8 cellular contexts compared by ENCODE assay signal in genomic region chr7:105521731-105522458, GRCh38. TPM values are rescaled to one million over a fixed set of nuclear protein-coding genes. Genes with fewer than 3 reads are reported as not detected.
DNase-seq lines count a peak whose midpoint lies in the region; ATAC-seq lines count a peak whose summit lies in the region.

A gene with protein sequence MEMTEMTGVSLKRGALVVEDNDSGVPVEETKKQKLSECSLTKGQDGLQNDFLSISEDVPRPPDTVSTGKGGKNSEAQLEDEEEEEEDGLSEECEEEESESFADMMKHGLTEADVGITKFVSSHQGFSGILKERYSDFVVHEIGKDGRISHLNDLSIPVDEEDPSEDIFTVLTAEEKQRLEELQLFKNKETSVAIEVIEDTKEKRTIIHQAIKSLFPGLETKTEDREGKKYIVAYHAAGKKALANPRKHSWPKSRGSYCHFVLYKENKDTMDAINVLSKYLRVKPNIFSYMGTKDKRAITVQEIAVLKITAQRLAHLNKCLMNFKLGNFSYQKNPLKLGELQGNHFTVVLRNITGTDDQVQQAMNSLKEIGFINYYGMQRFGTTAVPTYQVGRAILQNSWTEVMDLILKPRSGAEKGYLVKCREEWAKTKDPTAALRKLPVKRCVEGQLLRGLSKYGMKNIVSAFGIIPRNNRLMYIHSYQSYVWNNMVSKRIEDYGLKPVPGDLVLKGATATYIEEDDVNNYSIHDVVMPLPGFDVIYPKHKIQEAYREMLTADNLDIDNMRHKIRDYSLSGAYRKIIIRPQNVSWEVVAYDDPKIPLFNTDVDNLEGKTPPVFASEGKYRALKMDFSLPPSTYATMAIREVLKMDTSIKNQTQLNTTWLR (minus strand): TSS chr7:105522271. CDS start chr7:105508512, 13,759 bp downstream.

- ATAC-seq in GM19043 (IDR thresholded peaks at IDR 0.05; ENCODE audit: low read depth, unreplicated experiment) (peak; percentile 84), HG03354 (IDR thresholded peaks at IDR 0.05; ENCODE audit: poor library complexity, severe bottlenecking, unreplicated experiment) (peak; percentile 87)
- peak; percentile 89 for ATAC-seq in activated CD4-positive, alpha-beta T cell treated with anti-CD3 and anti-CD28 coated beads for 36 hours

- CTCF ChIA-PET in activated CD4-positive, alpha-beta T cell treated with anti-CD3 and anti-CD28 coated beads for 36 hours (lab: Charles Lee) = interaction anchor here (0.5 kb wide), 1 partner anchor 224 kb away, joined by 3 read pairs; no protein-coding TSS in a partner anchor

- H3K4me1 Mint-ChIP-seq in activated CD4-positive, alpha-beta T cell treated with anti-CD3 and anti-CD28 coated beads for 36 hours = peaks cover 17% of the 10 kb centered on the region

- POLR2A ChIA-PET in activated CD4-positive, alpha-beta T cell treated with anti-CD3 and anti-CD28 coated beads for 36 hours (lab: Charles Lee) = no interaction called here

- intact Hi-C loops in activated CD4-positive, alpha-beta T cell treated with anti-CD3 and anti-CD28 coated beads for 36 hours (cut with DNase I, micrococcal nuclease) = loop anchor here (1.0 to 10.0 kb wide), 6 partner anchors 10 to 1653 kb away; partner anchors contain the start of genes RINT1 (in 2 of the 2), KMT2E (in 1 of the 2), SRPK2 (in 1 of the 2) and SYPL1 (in 1 of the 2)

- DNase-seq in AML-193 (lab: John Stamatoyannopoulos, UW) (peak; percentile 79 to 85), NCI-H446 treated with DMSO at 0.1 percent for 48 hours (lab: John Stamatoyannopoulos, UW) (peak; percentile 57), left kidney (ENCODE audit: low read depth, low spot score) (peak; percentile 97)
- peak; percentile 91 for DNase-seq in activated CD4-positive, alpha-beta T cell treated with anti-CD3 and anti-CD28 coated beads for 36 hours
- DNase-seq in stimulated activated CD4-positive, alpha-beta T cell treated with anti-CD3 and anti-CD28 coated beads, Interleukin-1b, Interleukin-23, amount 100 ng/mL, for 48 hours = peak; percentile 84

- no peaks in the 10 kb centered on the region for H3K9me3 Mint-ChIP-seq in activated CD4-positive, alpha-beta T cell treated with anti-CD3 and anti-CD28 coated beads for 36 hours (ENCODE audit: low read depth)

- H3K27ac ChIP-seq in cingulate gyrus (ENCODE audit: low read depth, low read length) = peak within 1 kb of the TSS; percentile 84

- peak within 1 kb of the TSS; percentile 92 for H3K4me3 Mint-ChIP-seq in activated CD4-positive, alpha-beta T cell treated with anti-CD3 and anti-CD28 coated beads for 36 hours

- peaks cover 10% of the 10 kb centered on the region for H3K36me3 Mint-ChIP-seq in activated CD4-positive, alpha-beta T cell treated with anti-CD3 and anti-CD28 coated beads for 36 hours (ENCODE audit: low read depth)

- no peaks in the 10 kb centered on the region for H3K27me3 Mint-ChIP-seq in activated CD4-positive, alpha-beta T cell treated with anti-CD3 and anti-CD28 coated beads for 36 hours

- peak within 1 kb of the TSS; percentile 90 for H3K27ac Mint-ChIP-seq in activated CD4-positive, alpha-beta T cell treated with anti-CD3 and anti-CD28 coated beads for 36 hours

RNA-seq across cellular contexts. Expression of the gene that starts here (rescaled TPM):
- 10 to 100 TPM; 31.9 to 33.8 TPM for total RNA-seq in activated CD4-positive, alpha-beta T cell treated with anti-CD3 and anti-CD28 coated beads for 36 hours

Comparison
In these comparisons a context has a peak if more than half of its experiments do, and no peak if none do; other contexts are left out.
1. Peak in every context shown above with its lines: DNase-seq, ATAC-seq and H3K27ac ChIP-seq.